8 cellular contexts compared by ENCODE assay signal in the genomic region with DNA sequence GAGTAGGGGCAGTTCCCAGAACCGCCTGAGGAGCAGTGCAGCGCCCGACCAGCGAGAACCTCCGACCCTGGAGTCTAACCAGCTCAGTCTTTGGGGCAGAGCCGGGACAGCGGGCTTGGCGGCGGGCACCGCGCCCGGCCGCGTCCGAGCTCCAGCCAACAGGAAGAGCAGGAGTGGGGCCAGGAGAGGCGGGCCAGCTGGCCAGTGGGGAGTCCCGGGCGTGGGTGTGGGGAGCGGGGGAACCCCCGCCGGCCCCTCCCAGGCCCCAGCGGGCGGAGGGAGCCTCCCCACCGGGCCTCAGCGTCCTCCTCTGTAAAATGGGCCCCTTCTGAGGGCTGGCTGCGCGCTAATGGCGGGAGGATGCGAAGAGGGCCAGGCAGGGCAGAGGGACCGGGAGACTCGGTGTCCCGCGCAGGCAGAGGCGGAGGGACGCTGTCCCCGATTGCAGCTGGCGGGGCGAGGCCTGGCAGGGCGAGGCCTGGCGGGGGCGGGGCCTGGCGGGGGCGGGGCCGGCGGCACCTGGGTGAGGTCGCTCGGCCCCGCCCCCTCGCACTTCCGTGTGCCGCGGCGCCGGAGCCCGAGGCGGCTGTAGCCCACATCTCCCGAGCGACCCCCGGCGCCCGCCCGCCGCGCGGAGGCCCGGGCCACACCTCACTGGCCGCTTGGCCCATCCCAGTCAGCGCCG. TPM values are rescaled to one million over a fixed set of nuclear protein-coding genes. Genes with fewer than 3 reads are reported as not detected.
DNase-seq lines count a peak whose midpoint lies in the region; ATAC-seq and TF ChIP-seq lines count a peak whose summit lies in the region.

PRKCD (plus strand) TSS at position 550 of the 685 bp plus-strand sequence. CDS start 17,214 bp downstream, outside the sequence.

- H3K36me3 ChIP-seq in RWPE2 (ENCODE audit: low read depth) (no peaks in the 10 kb centered on the region), neuronal stem cell (replicated peaks in 1 of 2; ENCODE audit: control insufficient read depth in 2 of 2, insufficient read depth in 2 of 2, low read length in 2 of 2) (no peaks in the 10 kb centered on the region), subcutaneous abdominal adipose tissue (ENCODE audit: control insufficient read depth in 5 of 5, insufficient read depth in 5 of 5, low read length in 5 of 5) (peaks cover 0 to 12% (median 3%) of the 10 kb centered on the region in 5 donors)

- H2BK5ac ChIP-seq in neuronal stem cell (ENCODE audit: low read length), result peak within 1 kb of the TSS; percentile 14

- peak; percentile 46 for TF ChIP-seq CTCF in RWPE2 (IDR thresholded peaks at IDR 0.05; ENCODE audit: poor library complexity, severe bottlenecking)

- H3K27me3 ChIP-seq in RWPE2 (ENCODE audit: insufficient read depth, poor library complexity, severe bottlenecking) (no peaks in the 10 kb centered on the region), neuronal stem cell (ENCODE audit: control insufficient read depth in 3 of 3, insufficient read depth in 3 of 3, low read depth in 1 of 3, low read length in 3 of 3) (peaks cover 0 to 85% (median 25%) of the 10 kb centered on the region in 3 experiments), subcutaneous abdominal adipose tissue (ENCODE audit: control insufficient read depth in 5 of 5, insufficient read depth in 4 of 5, low read length in 5 of 5) (no peaks in the 10 kb centered on the region)

- H2BK15ac ChIP-seq in neuronal stem cell (ENCODE audit: low read length), result peak within 1 kb of the TSS; percentile 56

- H4K8ac ChIP-seq in neuronal stem cell (ENCODE audit: low read depth, low read length), result no peak within 1 kb of the TSS

- peak within 1 kb of the TSS; percentile 96 for H3K18ac ChIP-seq in neuronal stem cell (ENCODE audit: low read length)

- H3K4me2 ChIP-seq in neuronal stem cell (ENCODE audit: insufficient read depth, low read length, poor library complexity, severe bottlenecking), result peak within 1 kb of the TSS; percentile 97

- H3K9me3 ChIP-seq in RWPE2 (ENCODE audit: severe bottlenecking) (no peaks in the 10 kb centered on the region), neuronal stem cell (replicated peaks in 1 of 2; ENCODE audit: control insufficient read depth in 2 of 2, insufficient read depth in 1 of 2, low read depth in 1 of 2, low read length in 2 of 2) (no peaks in the 10 kb centered on the region), subcutaneous abdominal adipose tissue (ENCODE audit: control insufficient read depth in 5 of 5, low read length in 5 of 5) (no peaks in the 10 kb centered on the region)

- WGBS in neuronal stem cell (ENCODE audit: extremely low coverage in 2 of 2, insufficient read length in 2 of 2, insufficient replicate concordance in 1 of 2), 2 donors, result no CpG with 5 or more reads among the region's 69 CpGs

- H3K4ac ChIP-seq in neuronal stem cell (ENCODE audit: low read length), result no peak within 1 kb of the TSS

- H2AFZ ChIP-seq in neuronal stem cell (ENCODE audit: low read length), result peak within 1 kb of the TSS; percentile 95

- H3K79me1 ChIP-seq in neuronal stem cell (ENCODE audit: low read depth, low read length), result no peaks in the 10 kb centered on the region

- DNase-seq in Caki2 (ENCODE audit: low read depth) (peak; percentile 60), HPDE6-E6E7 (ENCODE audit: extremely low spot score) (peak; percentile 35), RWPE2 (ENCODE audit: low spot score) (peak; percentile 80), activated gamma-delta T cell treated with Interleukin-2 at 50 U/mL for 16 hours (peak; percentile 71), foreskin melanocyte (peak; percentile 58), neuronal stem cell (ENCODE audit: low spot score) (peak; percentile 64)

- peaks cover 17% of the 10 kb centered on the region for H3K4me1 ChIP-seq in RWPE2 (ENCODE audit: insufficient read depth, poor library complexity, severe bottlenecking)
- peaks cover 9 to 33% of the 10 kb centered on the region in 2 donors for H3K4me1 ChIP-seq in neuronal stem cell (ENCODE audit: control insufficient read depth in 2 of 2, insufficient read depth in 1 of 2, low read depth in 1 of 2, low read length in 2 of 2)
- peaks cover 22 to 83% (median 74%) of the 10 kb centered on the region in 5 donors for H3K4me1 ChIP-seq in subcutaneous abdominal adipose tissue (ENCODE audit: control insufficient read depth in 5 of 5, insufficient read depth in 5 of 5, low read length in 5 of 5)

- H3K27ac ChIP-seq in RWPE2 (ENCODE audit: poor library complexity, severe bottlenecking), result peak within 1 kb of the TSS; percentile 31
- no peak within 1 kb of the TSS for H3K27ac ChIP-seq in neuronal stem cell (replicated peaks; ENCODE audit: low read length)
- peak within 1 kb of the TSS; percentile 90 for H3K27ac ChIP-seq in subcutaneous abdominal adipose tissue (ENCODE audit: low read depth, low read length)

- H4K91ac ChIP-seq in neuronal stem cell (ENCODE audit: low read depth, low read length, poor library complexity), result no peak within 1 kb of the TSS

- no peak within 1 kb of the TSS for H2BK12ac ChIP-seq in neuronal stem cell (ENCODE audit: low read length)

- H3K14ac ChIP-seq in neuronal stem cell (ENCODE audit: low read length), result peak within 1 kb of the TSS; percentile 64

- in situ Hi-C loops in Caki2 (cut with HindIII; ENCODE audit: low pct_unique_long_range_greater_than_20kb, low sequenced_read_pairs), result no loop called here

- H3K9ac ChIP-seq in neuronal stem cell (ENCODE audit: low read depth, low read length, poor library complexity), result peak within 1 kb of the TSS; percentile 82
- H3K9ac ChIP-seq in subcutaneous abdominal adipose tissue (ENCODE audit: low read length in 5 of 5), result peak within 1 kb of the TSS; percentile 73 to 98 (median 93)

- peak within 1 kb of the TSS; percentile 77 for H3K23ac ChIP-seq in neuronal stem cell (ENCODE audit: low read depth, low read length, poor library complexity)

- peak within 1 kb of the TSS; percentile 99 for H3K4me3 ChIP-seq in RWPE2 (ENCODE audit: severe bottlenecking)
- peak within 1 kb of the TSS; percentile 45 to 87 for H3K4me3 ChIP-seq in neuronal stem cell (ENCODE audit: low read length in 2 of 2)
- H3K4me3 ChIP-seq in subcutaneous abdominal adipose tissue (ENCODE audit: low read depth in 1 of 5, low read length in 5 of 5), result peak within 1 kb of the TSS; percentile 74 to 95 (median 86)

- ATAC-seq in GM19452 (IDR thresholded peaks at IDR 0.05; ENCODE audit: unreplicated experiment), result peak; percentile 53
- peak; percentile 75 for ATAC-seq in RWPE2 (ENCODE audit: low read depth)

- H2AK5ac ChIP-seq in neuronal stem cell (ENCODE audit: low read depth, low read length), result peak within 1 kb of the TSS; percentile 26

- no peak within 1 kb of the TSS for H2BK120ac ChIP-seq in neuronal stem cell (ENCODE audit: low read depth, low read length)

RNA-seq across cellular contexts. Expression of gene PRKCD, which starts in this region (rescaled TPM):
- 10.8 and 13.0 TPM in 2 replicates for total RNA-seq in Caki2 (2014; rRNA removed; shearing (Covaris generic); ENCODE audit: low replicate concordance)
- 7.8 TPM for polyA plus RNA-seq in neuronal stem cell (2013, experiment 1 of 2)
- polyA plus RNA-seq in neuronal stem cell (2013, experiment 2 of 2), result 7.9 TPM
